ENCODE assay signal across 15 cellular contexts in genomic region chr9:128153947-128154695, GRCh38. TPM values are rescaled to one million over a fixed set of nuclear protein-coding genes. Genes with fewer than 3 reads are reported as not detected.
"Had no signal": no experiment of that assay in that cellular context is flagged by ENCODE, and none has a peak within 500 bp of the region (broad histone marks: within the 10 kb centered on the region; RNA-seq: fewer than 3 reads in every experiment).

No MANE protein-coding gene starts in this region.

- H3K36me3 ChIP-seq: esophagus muscularis mucosa had no signal

- ATAC-seq: activated naive CD4-positive, alpha-beta T cell treated with anti-CD3 and anti-CD28 coated beads, Interleukin-2, amount 50 U/mL, for 72 hours; natural killer cell treated with Interleukin-12 subunit alpha and Interleukin-12 subunit beta and Interleukin-15 and Interleukin-18, amount 100 ng/mL, for 72 hours had no signal

- H3K9me3 ChIP-seq: esophagus muscularis mucosa had no signal

- H3K4me3 ChIP-seq: dorsolateral prefrontal cortex, esophagus muscularis mucosa had no signal

- H3K27ac ChIP-seq: dorsolateral prefrontal cortex, esophagus muscularis mucosa had no signal

- DNase-seq: activated CD4-positive, alpha-beta T cell treated with anti-CD3 and anti-CD28 coated beads, Interleukin-2, amount 10 ng/mL, durations not matched to agents 7 days and 5 days; activated CD4-positive, CD25-positive, alpha-beta regulatory T cell; dorsolateral prefrontal cortex; hypothalamus; mammary epithelial cell; stimulated activated CD4-positive, alpha-beta T cell treated with anti-CD3 and anti-CD28 coated beads, Interleukin-2, amount 100 ng/mL, for 48 hours; stimulated activated naive CD4-positive, alpha-beta T cell treated with Interleukin-2 at 50 U/mL for 16 hours; trophoblast cell had no signal

- H3K27me3 ChIP-seq: dorsolateral prefrontal cortex, esophagus muscularis mucosa had no signal

RNA-seq across cellular contexts. Expression of gene LCN2, which starts 4.9 kb away (rescaled TPM):
- total RNA-seq: activated CD4-positive, alpha-beta T cell treated with anti-CD3 and anti-CD28 coated beads, Interleukin-2, amount 10 ng/mL, durations not matched to agents 7 days and 5 days; activated naive CD4-positive, alpha-beta T cell treated with anti-CD3 and anti-CD28 coated beads, Interleukin-2, amount 50 U/mL, for 72 hours; cerebellum; fibroblast of villous mesenchyme; natural killer cell treated with Interleukin-12 subunit alpha and Interleukin-12 subunit beta and Interleukin-15 and Interleukin-18, amount 100 ng/mL, for 72 hours; pulmonary artery endothelial cell; T-helper 2 cell treated with Interferon-gamma antibody and Interleukin-4, amounts not matched to agents 100 ng/mL and 5 ng/mL, for 36 hours had no signal
